17 cellular contexts compared by ENCODE assay signal in genomic region chr5:44987026-44987425, GRCh38.
DNase-seq lines count a peak whose midpoint lies in the region; ATAC-seq and TF ChIP-seq lines count a peak whose summit lies in the region.
"Had no signal": no experiment of that assay in that cellular context is flagged by ENCODE, and none has a peak within 500 bp of the region (broad histone marks: within the 10 kb centered on the region; RNA-seq: fewer than 3 reads in every experiment).

No MANE protein-coding gene starts in this region.

- H3K4me3 Mint-ChIP-seq in Caco-2 (ENCODE audit: unreplicated experiment) = no peak overlapping the region
- H3K4me3 Mint-ChIP-seq: CD4-positive, alpha-beta memory T cell; GM23338 had no signal

- H3K9me3 Mint-ChIP-seq in Caco-2 (ENCODE audit: unreplicated experiment) = peaks cover 48% of the 10 kb centered on the region

- DNase-seq in EH (ENCODE audit: low read depth) (peak; percentile 6), HT1080 (ENCODE audit: low read depth) (peak; percentile 60), astrocyte of the hippocampus (ENCODE audit: low read depth, low spot score) (peak; percentile 80), renal cortical epithelial cell (ENCODE audit: low read depth) (peak; percentile 1), Caco-2 (no peak), DMS153 treated with DMSO at 0.1 percent for 48 hours (lab: John Stamatoyannopoulos, UW; ENCODE audit: unreplicated experiment) (no peak), body of pancreas (no peak)
- DNase-seq: BE2C; CD4-positive, alpha-beta memory T cell; DMS53; H7; IMR-90; KBM-7 had no signal

- H3K4me1 Mint-ChIP-seq in Caco-2 (ENCODE audit: low read depth, unreplicated experiment) = no peaks in the 10 kb centered on the region
- H3K4me1 Mint-ChIP-seq: CD4-positive, alpha-beta memory T cell; GM23338 had no signal

- no peaks in the 10 kb centered on the region for H3K36me3 ChIP-seq in Caco-2 (ENCODE audit: control insufficient read depth, insufficient read depth, low read length)
- no peaks in the 10 kb centered on the region for H3K36me3 ChIP-seq in body of pancreas (replicated peaks in 1 of 2; ENCODE audit: insufficient read depth in 1 of 2, low read depth in 2 of 2)
- H3K36me3 ChIP-seq: BE2C had no signal

- H3K27ac Mint-ChIP-seq in Caco-2 (ENCODE audit: unreplicated experiment) = no peak overlapping the region
- H3K27ac Mint-ChIP-seq: CD4-positive, alpha-beta memory T cell; GM23338 had no signal

- H3K27me3 ChIP-seq in Caco-2 (replicated peaks; ENCODE audit: control insufficient read depth, insufficient read depth, low read length) (no peaks in the 10 kb centered on the region), body of pancreas (no peaks in the 10 kb centered on the region)
- H3K27me3 ChIP-seq: BE2C had no signal

- no peaks in the 10 kb centered on the region for H3K36me3 Mint-ChIP-seq in Caco-2 (ENCODE audit: insufficient read depth, unreplicated experiment)

- H3K27me3 Mint-ChIP-seq in Caco-2 (ENCODE audit: insufficient read depth, unreplicated experiment) = no peaks in the 10 kb centered on the region
- H3K27me3 Mint-ChIP-seq: CD4-positive, alpha-beta memory T cell had no signal

- TF ChIP-seq CTCF in Caco-2 (IDR thresholded peaks at IDR 0.05; ENCODE audit: insufficient read depth in 1 of 2, low read depth in 1 of 2, low read length in 1 of 2, severe bottlenecking in 1 of 2, unreplicated experiment in 1 of 2) (no peak), body of pancreas (IDR thresholded peaks at IDR 0.05) (no peak)

- no peak overlapping the region for H3K4me3 ChIP-seq in Caco-2 (ENCODE audit: low read depth, low read length)
- no peak overlapping the region for H3K4me3 ChIP-seq in body of pancreas
- H3K4me3 ChIP-seq: GM12878, GM23338 had no signal

- H3K4me1 ChIP-seq in Caco-2 (no peaks in the 10 kb centered on the region), body of pancreas (no peaks in the 10 kb centered on the region)
- H3K4me1 ChIP-seq: BE2C had no signal

- no peak overlapping the region for H3K27ac ChIP-seq in body of pancreas
- H3K27ac ChIP-seq: C4-2B had no signal

- H3K9me3 ChIP-seq in Caco-2 = peaks cover 4% of the 10 kb centered on the region; the same call in 1 of the 2 replicates
- H3K9me3 ChIP-seq in body of pancreas = peaks cover 0 to 20% (median 0%) of the 10 kb centered on the region in 3 donors

- intact Hi-C loops in Caco-2 (cut with micrococcal nuclease; ENCODE audit: unreplicated experiment) = no loop called here
- intact Hi-C loops in body of pancreas (cut with DNase I) = no loop called here

- no TSS peak for BruUV-seq in Caco-2 (replicated peaks; lab: Mats Ljungman, UMichigan)

- CTCF ChIA-PET in Caco-2 (lab: Charles Lee) = no interaction called here

- no peak for TF ChIP-seq POLR2A in body of pancreas (IDR thresholded peaks at IDR 0.05)

- no peak for ATAC-seq in HG02623 (IDR thresholded peaks at IDR 0.05; ENCODE audit: unreplicated experiment)
- ATAC-seq in body of pancreas = no peak
- ATAC-seq: GM12878, GM23338 had no signal

- POLR2A ChIA-PET in Caco-2 (lab: Charles Lee) = no interaction called here

Comparison
In these comparisons a context has a peak if more than half of its experiments do, and no peak if none do; other contexts are left out.
1. DNase-seq: peak in EH (single experiment), HT1080 (single experiment), astrocyte of the hippocampus (single experiment) and renal cortical epithelial cell (single experiment); none in Caco-2 (0 of 2), DMS153 treated with DMSO at 0.1 percent for 48 hours (single experiment) and body of pancreas (0 of 4).